Comparison of ENCODE assay signal across 8 cellular contexts in the genomic region with DNA sequence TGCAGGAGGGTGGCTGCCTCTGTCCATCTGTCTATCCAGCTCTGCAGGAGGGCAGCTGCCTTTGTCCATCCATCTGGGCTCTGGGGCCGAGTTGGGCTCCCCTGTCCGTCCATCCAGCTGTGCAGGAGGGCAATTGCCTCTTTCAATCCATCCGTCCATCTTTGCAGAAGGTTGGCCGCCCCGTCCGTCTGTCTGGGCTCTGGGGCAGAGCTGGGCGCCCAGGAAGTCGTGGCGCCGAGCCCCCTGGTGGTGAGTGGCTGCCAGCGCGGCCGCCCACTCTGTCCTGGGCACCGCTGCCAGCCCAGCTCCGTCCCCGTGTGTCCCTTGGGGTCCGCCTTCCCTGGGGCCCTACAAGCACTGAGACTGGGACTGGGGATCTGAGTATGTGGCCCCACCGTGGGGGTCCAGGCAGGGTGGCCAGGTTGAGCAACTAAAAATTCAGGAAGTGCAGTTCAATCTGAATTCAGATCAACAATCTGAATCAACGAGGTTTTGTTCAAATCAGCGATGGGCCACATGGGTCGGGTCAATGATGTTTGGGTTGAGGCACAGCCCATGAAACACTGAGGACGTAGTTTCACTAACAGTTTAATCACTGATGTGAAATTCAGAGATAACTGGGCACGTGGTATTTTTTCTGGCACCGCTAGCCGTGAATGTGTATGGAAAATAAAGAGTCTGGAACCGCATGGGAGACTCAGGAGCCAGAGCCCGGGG.
DNase-seq lines count a peak whose midpoint lies in the region; ATAC-seq and TF ChIP-seq lines count a peak whose summit lies in the region.

No MANE protein-coding gene starts in this region.

- no peak overlapping the region for H3K27ac Mint-ChIP-seq in activated CD4-positive, alpha-beta T cell treated with anti-CD3 and anti-CD28 coated beads for 36 hours

- H3K27ac ChIP-seq in gastroesophageal sphincter, result no peak overlapping the region

- H3K9me3 ChIP-seq in gastroesophageal sphincter, result no peaks in the 10 kb centered on the region

- H3K36me3 ChIP-seq in gastroesophageal sphincter, result no peaks in the 10 kb centered on the region

- no peaks in the 10 kb centered on the region for H3K9me3 Mint-ChIP-seq in activated CD4-positive, alpha-beta T cell treated with anti-CD3 and anti-CD28 coated beads for 36 hours (ENCODE audit: low read depth)

- WGBS in gastroesophageal sphincter (ENCODE audit: low coverage in 1 of 2), 2 donors, result 46 to 48% methylated on average over 4 to 5 of the region's 27 CpGs

- no peaks in the 10 kb centered on the region for H3K36me3 Mint-ChIP-seq in activated CD4-positive, alpha-beta T cell treated with anti-CD3 and anti-CD28 coated beads for 36 hours (ENCODE audit: low read depth)

- H3K4me3 ChIP-seq in gastroesophageal sphincter, result no peak overlapping the region

- peaks cover 78% of the 10 kb centered on the region for H3K27me3 ChIP-seq in gastroesophageal sphincter

- H3K27me3 Mint-ChIP-seq in activated CD4-positive, alpha-beta T cell treated with anti-CD3 and anti-CD28 coated beads for 36 hours, result peaks cover 2% of the 10 kb centered on the region

- CTCF ChIA-PET in activated CD4-positive, alpha-beta T cell treated with anti-CD3 and anti-CD28 coated beads for 36 hours (lab: Charles Lee), result interaction anchor here (0.6 to 0.7 kb wide), 5 partner anchors 13 to 506 kb away, joined by 3 to 5 read pairs (median 3); no protein-coding TSS in a partner anchor

- no peaks in the 10 kb centered on the region for H3K4me1 Mint-ChIP-seq in activated CD4-positive, alpha-beta T cell treated with anti-CD3 and anti-CD28 coated beads for 36 hours

- no peak for TF ChIP-seq EP300 in gastroesophageal sphincter (IDR thresholded peaks at IDR 0.05)

- no peak for TF ChIP-seq POLR2A in gastroesophageal sphincter (IDR thresholded peaks at IDR 0.05)

- H3K4me3 Mint-ChIP-seq in activated CD4-positive, alpha-beta T cell treated with anti-CD3 and anti-CD28 coated beads for 36 hours, result no peak overlapping the region

- TF ChIP-seq CTCF in gastroesophageal sphincter (IDR thresholded peaks at IDR 0.05), result peak in 3 of 4 experiments; percentile 45 to 53 (median 53)

- peak; percentile 53 for DNase-seq in DMS 273 (lab: John Stamatoyannopoulos, UW; ENCODE audit: unreplicated experiment)
- DNase-seq in DMS 273 treated with DMSO at 0.1 percent for 48 hours (lab: John Stamatoyannopoulos, UW), result no peak
- DNase-seq in activated CD4-positive, alpha-beta T cell treated with anti-CD3 and anti-CD28 coated beads for 36 hours, result peak; percentile 65
- DNase-seq in stimulated activated CD8-positive, alpha-beta memory T cell treated with anti-CD3 and anti-CD28 coated beads, Interleukin-15, amount 100 ng/mL, for 48 hours (ENCODE audit: low read depth in 2 of 2), result peak; percentile 8 to 12
- DNase-seq in NCI-H2227 treated with DMSO at 0.1 percent for 48 hours (lab: John Stamatoyannopoulos, UW), result no peak

- intact Hi-C loops in activated CD4-positive, alpha-beta T cell treated with anti-CD3 and anti-CD28 coated beads for 36 hours (cut with DNase I, micrococcal nuclease), result loop anchor here (1.0 to 5.0 kb wide), 3 partner anchors 100 to 508 kb away; no protein-coding TSS in a partner anchor

- POLR2A ChIA-PET in activated CD4-positive, alpha-beta T cell treated with anti-CD3 and anti-CD28 coated beads for 36 hours (lab: Charles Lee), result interaction anchor here (0.6 kb wide), 1 partner anchor 376 kb away, joined by 3 read pairs; no protein-coding TSS in a partner anchor

- peak; percentile 55 for ATAC-seq in activated CD4-positive, alpha-beta T cell treated with anti-CD3 and anti-CD28 coated beads for 36 hours
- ATAC-seq in gastroesophageal sphincter (no peak), HG03108 (IDR thresholded peaks at IDR 0.05; ENCODE audit: unreplicated experiment) (no peak), HG02763 (IDR thresholded peaks at IDR 0.05; ENCODE audit: unreplicated experiment) (no peak)

- peaks cover 0 to 6% (median 0%) of the 10 kb centered on the region in 3 donors for H3K4me1 ChIP-seq in gastroesophageal sphincter

Comparison
In these comparisons a context has a peak if more than half of its experiments do, and no peak if none do; other contexts are left out.
1. DNase-seq: peak in DMS 273 (single experiment), activated CD4-positive, alpha-beta T cell treated with anti-CD3 and anti-CD28 coated beads for 36 hours (single experiment) and stimulated activated CD8-positive, alpha-beta memory T cell treated with anti-CD3 and anti-CD28 coated beads, Interleukin-15, amount 100 ng/mL, for 48 hours (2 of 2); none in DMS 273 treated with DMSO at 0.1 percent for 48 hours (single experiment) and NCI-H2227 treated with DMSO at 0.1 percent for 48 hours (single experiment).